ENCODE assay signal across 27 cellular contexts in genomic region chr5:137336565-137337120, GRCh38.
DNase-seq lines count a peak whose midpoint lies in the region; ATAC-seq and TF ChIP-seq lines count a peak whose summit lies in the region.
"Had no signal": no experiment of that assay in that cellular context is flagged by ENCODE, and none has a peak within 500 bp of the region (broad histone marks: within the 10 kb centered on the region; RNA-seq: fewer than 3 reads in every experiment).

No MANE protein-coding gene starts in this region.

- no peaks in the 10 kb centered on the region for H3K4me1 ChIP-seq in OCI-LY7 (ENCODE audit: insufficient read depth, low read length, poor library complexity, severe bottlenecking)
- H3K4me1 ChIP-seq: A549; BLaER1 treated with 17β-estradiol and CSF1 and Interleukin-3, amounts not matched to agents 10 nM and 100 nM; SJSA1 had no signal

- peaks cover 15% of the 10 kb centered on the region for H3K4me1 Mint-ChIP-seq in brain
- H3K4me1 Mint-ChIP-seq: IgD-negative memory B cell had no signal

- H3K9me2 ChIP-seq in OCI-LY7 (ENCODE audit: insufficient read depth, low read length), result no peaks in the 10 kb centered on the region

- no peak overlapping the region for H3K4me2 ChIP-seq in OCI-LY7 (ENCODE audit: low read length)
- H3K4me2 ChIP-seq: A549; BLaER1 treated with 17β-estradiol and CSF1 and Interleukin-3, amounts not matched to agents 10 nM and 100 nM; KMS-11 had no signal

- peak overlapping the region; percentile 3 for H3K27ac ChIP-seq in substantia nigra (ENCODE audit: low read depth, low read length, poor library complexity, severe bottlenecking)
- H3K27ac ChIP-seq in OCI-LY7 (ENCODE audit: low read depth, low read length, poor library complexity, severe bottlenecking), result no peak overlapping the region
- H3K27ac ChIP-seq: A549; BLaER1 treated with 17β-estradiol and CSF1 and Interleukin-3, amounts not matched to agents 10 nM and 100 nM; HL-60; KMS-11; SJSA1 had no signal

- peak overlapping the region in 3 of 5 experiments; percentile 66 to 75 (median 67) for H3K27ac Mint-ChIP-seq in brain
- H3K27ac Mint-ChIP-seq: CD4-positive, alpha-beta T cell; IgD-negative memory B cell had no signal

- no TSS peak for BruUV-seq in OCI-LY7 (replicated peaks; lab: Mats Ljungman, UMichigan)

- no peaks in the 10 kb centered on the region for H3K79me2 ChIP-seq in OCI-LY7 (ENCODE audit: insufficient read depth, low read depth, low read length)

- H3K9me3 ChIP-seq in MG63, result no peaks in the 10 kb centered on the region
- H3K9me3 ChIP-seq in OCI-LY7 (ENCODE audit: low read length), result no peaks in the 10 kb centered on the region
- H3K9me3 ChIP-seq: A549; BLaER1 treated with 17β-estradiol and CSF1 and Interleukin-3, amounts not matched to agents 10 nM and 100 nM; SJSA1 had no signal

- H3K36me3 Mint-ChIP-seq in brain, result no peaks in the 10 kb centered on the region
- H3K36me3 Mint-ChIP-seq: IgD-negative memory B cell had no signal

- POLR2A ChIA-PET in OCI-LY7 (lab: Charles Lee), result interaction anchor here (0.5 to 1.1 kb wide), 2 partner anchors 10 to 340 kb away, joined by 3 to 4 read pairs; no protein-coding TSS in a partner anchor

- TF ChIP-seq CTCF in brain (conservative IDR thresholded peaks at IDR 0.05), result no peak
- no peak for TF ChIP-seq CTCF in OCI-LY7 (conservative IDR thresholded peaks at IDR 0.05; ENCODE audit: low read length)

- peaks cover 0 to 3% (median 3%) of the 10 kb centered on the region in 5 experiments for H3K9me3 Mint-ChIP-seq in brain
- H3K9me3 Mint-ChIP-seq: CD4-positive, alpha-beta T cell; IgD-negative memory B cell had no signal

- no peaks in the 10 kb centered on the region for H3K27me3 ChIP-seq in MG63
- H3K27me3 ChIP-seq: BLaER1 treated with 17β-estradiol and CSF1 and Interleukin-3, amounts not matched to agents 10 nM and 100 nM; SJSA1 had no signal

- intact Hi-C loops in OCI-LY7 (cut with micrococcal nuclease; ENCODE audit: unreplicated experiment), result no loop called here

- peaks cover 7% of the 10 kb centered on the region for H3K27me3 Mint-ChIP-seq in brain

- peaks cover 28% of the 10 kb centered on the region for H3K36me3 ChIP-seq in MG63
- no peaks in the 10 kb centered on the region for H3K36me3 ChIP-seq in OCI-LY7 (ENCODE audit: insufficient read depth, low read length)
- H3K36me3 ChIP-seq: BLaER1 treated with 17β-estradiol and CSF1 and Interleukin-3, amounts not matched to agents 10 nM and 100 nM; SJSA1 had no signal

- H4K20me1 ChIP-seq in OCI-LY7 (ENCODE audit: insufficient read depth, low read length), result no peaks in the 10 kb centered on the region
- H4K20me1 ChIP-seq: BLaER1 treated with 17β-estradiol and CSF1 and Interleukin-3, amounts not matched to agents 10 nM and 100 nM had no signal

- CTCF ChIA-PET in OCI-LY7 (lab: Charles Lee; ENCODE audit: unreplicated experiment), result interaction anchor here (0.6 kb wide), 1 partner anchor 272 kb away, joined by 3 read pairs; no protein-coding TSS in a partner anchor

- ATAC-seq in HG03520 (IDR thresholded peaks at IDR 0.05; ENCODE audit: unreplicated experiment), result no peak
- ATAC-seq: A549, GM12878, HCT116, PC-3 had no signal

- H2AFZ ChIP-seq in OCI-LY7 (ENCODE audit: low read length), result no peak overlapping the region

- DNase-seq in MG63 (peak; percentile 61), midbrain (lab: John Stamatoyannopoulos, UW) (peak; percentile 31), substantia nigra (lab: John Stamatoyannopoulos, UW) (peak in 1 of 49 donors; percentile 15), NCI-H187 treated with DMSO at 0.1 percent for 48 hours (lab: John Stamatoyannopoulos, UW) (no peak), OCI-LY7 (ENCODE audit: low spot score) (no peak)
- DNase-seq: AML-193; CD4-positive, alpha-beta T cell; GDM1; NCI-H1092 treated with DMSO at 0.1 percent for 48 hours; NCI-H1436 treated with DMSO at 0.1 percent for 48 hours; NCI-H1930; NCI-H2107; NCI-H446; NCI-H524 treated with DMSO at 0.1 percent for 48 hours; NCI-H774; PC-3; Right ventricle myocardium superior had no signal

- H3K4me3 Mint-ChIP-seq in brain, result no peak overlapping the region
- H3K4me3 Mint-ChIP-seq: CD4-positive, alpha-beta T cell; IgD-negative memory B cell had no signal

- H3K4me3 ChIP-seq in MG63, result no peak overlapping the region
- H3K4me3 ChIP-seq in OCI-LY7 (ENCODE audit: low read depth, low read length, poor library complexity, severe bottlenecking), result no peak overlapping the region
- H3K4me3 ChIP-seq: A549; BLaER1 treated with 17β-estradiol and CSF1 and Interleukin-3, amounts not matched to agents 10 nM and 100 nM; GM12878; SJSA1 had no signal

Comparison
In these comparisons a context has a peak if more than half of its experiments do, and no peak if none do; other contexts are left out.
1. DNase-seq: peak in MG63 (single experiment) and midbrain (single experiment); none in NCI-H187 treated with DMSO at 0.1 percent for 48 hours (single experiment) and OCI-LY7 (single experiment).